In the genomic region with DNA sequence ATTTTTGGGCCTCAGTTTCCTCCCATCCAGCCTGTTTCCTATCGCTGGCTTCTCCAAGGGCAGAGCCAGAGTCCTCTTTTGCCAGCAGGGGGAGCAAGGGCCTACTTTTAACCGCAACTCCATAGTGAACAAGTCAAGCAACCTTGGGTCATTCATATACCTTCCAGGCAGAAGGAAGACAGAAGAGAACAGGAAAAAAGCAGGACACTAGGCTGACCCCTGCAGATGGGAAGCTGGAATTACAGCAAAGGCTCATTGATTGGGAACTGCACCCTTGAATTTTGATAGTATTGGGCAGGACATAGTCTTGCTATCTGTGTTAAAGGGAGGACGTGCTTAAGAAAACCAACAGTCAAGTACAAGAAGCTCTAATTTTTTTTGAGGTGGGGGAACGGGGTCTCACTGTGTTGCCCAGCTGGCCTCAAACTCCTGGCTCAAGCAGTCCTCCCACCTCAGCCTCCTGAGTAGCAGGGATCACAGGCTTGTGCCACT, we compare ENCODE assay signal across 9 cellular contexts. TPM values are rescaled to one million over a fixed set of nuclear protein-coding genes. Genes with fewer than 3 reads are reported as not detected.
DNase-seq lines count a peak whose midpoint lies in the region; ATAC-seq and TF ChIP-seq lines count a peak whose summit lies in the region.
"Had no signal": no experiment of that assay in that cellular context is flagged by ENCODE, and none has a peak within 500 bp of the region (broad histone marks: within the 10 kb centered on the region; RNA-seq: fewer than 3 reads in every experiment).

No MANE protein-coding gene starts in this region.

- H3K18ac ChIP-seq in IMR-90 (ENCODE audit: low read depth, low read length) = no peak overlapping the region

- H2BK5ac ChIP-seq in IMR-90 (ENCODE audit: low read depth, low read length, poor library complexity, severe bottlenecking) = no peak overlapping the region

- TF ChIP-seq CTCF in IMR-90 (conservative IDR thresholded peaks at IDR 0.05; ENCODE audit: low read depth, low read length) (peak; percentile 88), nephron (IDR thresholded peaks at IDR 0.05; ENCODE audit: unreplicated experiment in 3 of 3) (peak; percentile 76 to 85 (median 77)), thoracic aorta (IDR thresholded peaks at IDR 0.05) (peak; percentile 79)

- H2AK5ac ChIP-seq in IMR-90 (ENCODE audit: low read depth, low read length) = no peak overlapping the region

- H4K20me1 ChIP-seq in IMR-90 (ENCODE audit: insufficient read depth, low read length) = peaks cover 74% of the 10 kb centered on the region

- H3K9me3 ChIP-seq in IMR-90 (ENCODE audit: control insufficient read depth, insufficient read depth, low read length) (no peaks in the 10 kb centered on the region), thoracic aorta (no peaks in the 10 kb centered on the region)

- H3K4me3 ChIP-seq in IMR-90 (ENCODE audit: insufficient read depth, low read depth, low read length) = no peak overlapping the region
- no peak overlapping the region for H3K4me3 ChIP-seq in thoracic aorta

- intact Hi-C loops in IMR-90 (cut with micrococcal nuclease) = loop anchor here (1.0 kb wide), 2 partner anchors 132 to 154 kb away; no protein-coding TSS in a partner anchor

- H3K23ac ChIP-seq in IMR-90 (ENCODE audit: low read depth, low read length) = no peak overlapping the region

- WGBS in IMR-90 (ENCODE audit: extremely low coverage in 2 of 2, insufficient read length in 1 of 2), 2 experiments = 17% methylated on average over 1 of the region's 4 CpGs; no CpG with 5 or more reads in 1 of the 2 experiments

- H2AFZ ChIP-seq in IMR-90 (replicated peaks; ENCODE audit: low read length, poor library complexity) = no peak overlapping the region

- dilution Hi-C loops in IMR-90 (cut with HindIII; ENCODE audit: low sequenced_read_pairs, unreplicated experiment) = no loop called here

- no peak overlapping the region for H2AK9ac ChIP-seq in IMR-90 (replicated peaks; ENCODE audit: low read depth, low read length, poor library complexity)

- peaks cover 4% of the 10 kb centered on the region; the same call in 1 of the 2 replicates for H3K9me1 ChIP-seq in IMR-90 (ENCODE audit: insufficient read depth, low read length)

- POLR2A ChIA-PET in IMR-90 (lab: Charles Lee; ENCODE audit: unreplicated experiment) = no interaction called here

- no peak overlapping the region for H3K4ac ChIP-seq in IMR-90 (ENCODE audit: low read depth, low read length)

- no peak overlapping the region for H3K4me3 Mint-ChIP-seq in nephron

- H3K14ac ChIP-seq in IMR-90 (replicated peaks; ENCODE audit: low read depth, low read length) = no peak overlapping the region

- no peak overlapping the region for H2BK120ac ChIP-seq in IMR-90 (ENCODE audit: low read depth, low read length)

- H3K9ac ChIP-seq in IMR-90 (ENCODE audit: low read depth, low read length) = no peak overlapping the region

- no TSS peak for BruUV-seq in IMR-90 (replicated peaks; lab: Mats Ljungman, UMichigan)

- in situ Hi-C loops in IMR-90 (cut with MboI; ENCODE audit: low sequenced_read_pairs) = no loop called here

- CTCF ChIA-PET in IMR-90 (lab: Yijun Ruan, JAX) = interaction anchor here (0.6 to 2.5 kb wide), 12 partner anchors 8 to 180 kb away, joined by 3 to 12 read pairs (median 5); no protein-coding TSS in a partner anchor

- ATAC-seq in IMR-90 (ENCODE audit: low read depth) = peak; percentile 82
- peak; percentile 92 for ATAC-seq in esophagus mucosa
- no peak for ATAC-seq in thoracic aorta (ENCODE audit: insufficient number of reproducible peaks, low FRiP score, low read depth)

- DNase-seq in COLO668 (lab: John Stamatoyannopoulos, UW; ENCODE audit: unreplicated experiment) (peak; percentile 70), IMR-90 (peak; percentile 89), NOMO-1 (lab: John Stamatoyannopoulos, UW; ENCODE audit: unreplicated experiment in 2 of 2) (peak; percentile 35 to 52), thoracic aorta (ENCODE audit: low spot score) (no peak)
- DNase-seq in activated CD8-positive, alpha-beta memory T cell treated with anti-CD3 and anti-CD28 coated beads, Interleukin-2, amount 50 U/mL, for 4 hours = peak; percentile 48
- no peak for DNase-seq in NK-92 treated with Interleukin-12 subunit alpha and Interleukin-12 subunit beta, amount 100 ng/mL, for 24 hours (lab: John Stamatoyannopoulos, UW)

- H3K9me3 Mint-ChIP-seq in nephron = no peaks in the 10 kb centered on the region

- H3K27me3 ChIP-seq in IMR-90 (ENCODE audit: control insufficient read depth, insufficient read depth, low read length) = no peaks in the 10 kb centered on the region
- no peaks in the 10 kb centered on the region for H3K27me3 ChIP-seq in thoracic aorta (replicated peaks; ENCODE audit: insufficient read depth)

- peaks cover 41 to 94% of the 10 kb centered on the region in 2 experiments for H3K79me1 ChIP-seq in IMR-90 (ENCODE audit: low read depth in 1 of 2, low read length in 2 of 2)

- H4K5ac ChIP-seq in IMR-90 (ENCODE audit: low read depth, low read length) = no peak overlapping the region

- no peak overlapping the region for H2BK15ac ChIP-seq in IMR-90 (ENCODE audit: low read depth, low read length)

- H3K36me3 ChIP-seq in IMR-90 (ENCODE audit: control insufficient read depth, insufficient read depth, low read length) = peaks cover 47% of the 10 kb centered on the region
- H3K36me3 ChIP-seq in thoracic aorta = peaks cover 21% of the 10 kb centered on the region

- no peak for TF ChIP-seq POLR2A in IMR-90 (IDR thresholded peaks at IDR 0.05; ENCODE audit: low read depth, low read length)

- H3K4me2 ChIP-seq in IMR-90 (ENCODE audit: low read depth, low read length) = no peak overlapping the region

- peaks cover 8% of the 10 kb centered on the region for H3K4me1 ChIP-seq in IMR-90 (ENCODE audit: control insufficient read depth, insufficient read depth, low read length)
- H3K4me1 ChIP-seq in thoracic aorta (ENCODE audit: control insufficient read depth in 1 of 2, low read depth in 2 of 2) = peaks cover 0 to 42% of the 10 kb centered on the region in 2 donors

- no peak overlapping the region for H2BK20ac ChIP-seq in IMR-90 (ENCODE audit: low read depth, low read length)

- no peaks in the 10 kb centered on the region for H3K27me3 Mint-ChIP-seq in nephron (ENCODE audit: low read depth)

- peak; percentile 74 for TF ChIP-seq RAD21 in IMR-90 (IDR thresholded peaks at IDR 0.05; ENCODE audit: low read length)

- H3K27ac ChIP-seq in IMR-90 (ENCODE audit: insufficient read depth, low read length) (no peak overlapping the region), thoracic aorta (no peak overlapping the region)

- no peak overlapping the region for H3K56ac ChIP-seq in IMR-90 (ENCODE audit: extremely low read depth, insufficient read depth, low read length)

- peak overlapping the region in 2 of 3 experiments; percentile 0 to 34 for H3K27ac Mint-ChIP-seq in nephron

- peaks cover 64% of the 10 kb centered on the region for H3K36me3 Mint-ChIP-seq in nephron (ENCODE audit: low read depth)

- peaks cover 35% of the 10 kb centered on the region for H3K4me1 Mint-ChIP-seq in nephron

- H4K91ac ChIP-seq in IMR-90 (ENCODE audit: insufficient read depth, low read depth, low read length) = no peak overlapping the region

- H4K8ac ChIP-seq in IMR-90 (ENCODE audit: low read depth in 2 of 2, low read length in 2 of 2) = no peak overlapping the region

TF ChIP-seq in IMR-90, 13 proteins besides CTCF, POLR2A, EP300 and RAD21:
- TF ChIP-seq FOS (IDR thresholded peaks at IDR 0.05; ENCODE audit: low read depth, low read length) (no peak), SMC3 (IDR thresholded peaks at IDR 0.05; ENCODE audit: low read depth, low read length) (peak; percentile 73)

RNA-seq across cellular contexts. Expression of a gene that starts 30.1 kb away (rescaled TPM):
- total RNA-seq in IMR-90 (2012; rRNA removed) (not detected in 2 replicates), esophagus mucosa (not detected), thoracic aorta (not detected)
- polyA plus RNA-seq in IMR-90 (2012; rRNA removed) = not detected in 2 replicates
- polyA plus RNA-seq in IMR-90 (2012; cell fraction: cytosol; rRNA removed) = not detected in 2 replicates
- polyA plus RNA-seq in IMR-90 (2012; cell fraction: nucleus; rRNA removed; ENCODE audit: low replicate concordance) = not detected in 2 replicates
- total RNA-seq: temporal lobe had no signal

RNA-seq across cellular contexts. Expression of a gene that starts 31.5 kb away (rescaled TPM):
- total RNA-seq in IMR-90 (2012; rRNA removed) = 31.9 and 33.7 TPM in 2 replicates
- 49.1 and 50.7 TPM in 2 replicates for polyA plus RNA-seq in IMR-90 (2012; rRNA removed)
- 35.4 and 41.3 TPM in 2 replicates for polyA plus RNA-seq in IMR-90 (2012; cell fraction: cytosol; rRNA removed)
- polyA plus RNA-seq in IMR-90 (2012; cell fraction: nucleus; rRNA removed; ENCODE audit: low replicate concordance) = 61.9 and 74.7 TPM in 2 replicates
- 28.4 TPM for total RNA-seq in esophagus mucosa
- 100 to 1,000 TPM in 1 of 2 donors, 10 to 100 TPM in 1; 62.8 to 123 TPM for total RNA-seq in thoracic aorta

Comparison
In these comparisons a context has a peak if more than half of its experiments do, and no peak if none do; other contexts are left out.
1. DNase-seq: peak in COLO668 (single experiment), IMR-90 (single experiment), NOMO-1 (2 of 2) and activated CD8-positive, alpha-beta memory T cell treated with anti-CD3 and anti-CD28 coated beads, Interleukin-2, amount 50 U/mL, for 4 hours (single experiment); none in thoracic aorta (single experiment) and NK-92 treated with Interleukin-12 subunit alpha and Interleukin-12 subunit beta, amount 100 ng/mL, for 24 hours (single experiment).
2. Peak in every context shown above with its lines, with median percentiles within 50 percentile points of each other: CTCF ChIP-seq.